17 cellular contexts compared by ENCODE assay signal in genomic region chr4:113209153-113209552, GRCh38.
A peak's percentile ranks its signal among the peaks of the same experiment; 100 is the strongest.
DNase-seq lines count a peak whose midpoint lies in the region; ATAC-seq lines count a peak whose summit lies in the region.
"Had no signal": no experiment of that assay in that cellular context is flagged by ENCODE, and none has a peak within 500 bp of the region (broad histone marks: within the 10 kb centered on the region; RNA-seq: fewer than 3 reads in every experiment).

No MANE protein-coding gene starts in this region.

- H3K4me1 ChIP-seq in HUES64 (ENCODE audit: insufficient read depth, low read length) (peaks cover 20% of the 10 kb centered on the region), neuronal stem cell (ENCODE audit: control insufficient read depth in 2 of 2, insufficient read depth in 1 of 2, low read depth in 1 of 2, low read length in 2 of 2) (peaks cover 3 to 11% of the 10 kb centered on the region in 2 donors)

- H4K91ac ChIP-seq in neuronal stem cell (ENCODE audit: low read depth, low read length, poor library complexity), result no peak overlapping the region

- H3K36me3 ChIP-seq in HUES64 (ENCODE audit: insufficient read depth, low read length), result no peaks in the 10 kb centered on the region
- no peaks in the 10 kb centered on the region for H3K36me3 ChIP-seq in neuronal stem cell (replicated peaks in 1 of 2; ENCODE audit: control insufficient read depth in 2 of 2, insufficient read depth in 2 of 2, low read length in 2 of 2)

- WGBS in HUES64, result 82% methylated on average over 4 of the region's 4 CpGs
- WGBS in neuronal stem cell (ENCODE audit: extremely low coverage in 2 of 2, insufficient read length in 2 of 2, insufficient replicate concordance in 1 of 2), 2 donors, result no CpG with 5 or more reads among the region's 4 CpGs

- no peak overlapping the region for H2BK15ac ChIP-seq in neuronal stem cell (ENCODE audit: low read length)

- H3K23ac ChIP-seq in neuronal stem cell (ENCODE audit: low read depth, low read length, poor library complexity), result no peak overlapping the region

- no peak overlapping the region for H3K18ac ChIP-seq in neuronal stem cell (ENCODE audit: low read length)

- H2AFZ ChIP-seq in neuronal stem cell (ENCODE audit: low read length), result peak overlapping the region; percentile 37

- H3K4ac ChIP-seq in neuronal stem cell (ENCODE audit: low read length), result no peak overlapping the region

- H3K4me3 ChIP-seq in HUES64 (ENCODE audit: low read length) (no peak overlapping the region), neuronal stem cell (ENCODE audit: low read length in 2 of 2) (no peak overlapping the region)

- H3K14ac ChIP-seq in neuronal stem cell (ENCODE audit: low read length), result no peak overlapping the region

- no peak overlapping the region for H3K4me2 ChIP-seq in neuronal stem cell (ENCODE audit: insufficient read depth, low read length, poor library complexity, severe bottlenecking)
- H3K4me2 ChIP-seq: SK-N-SH had no signal

- no peaks in the 10 kb centered on the region for H3K9me3 ChIP-seq in HUES64 (ENCODE audit: insufficient read depth, low read depth, low read length)
- H3K9me3 ChIP-seq in neuronal stem cell (replicated peaks in 1 of 2; ENCODE audit: control insufficient read depth in 2 of 2, insufficient read depth in 1 of 2, low read depth in 1 of 2, low read length in 2 of 2), result no peaks in the 10 kb centered on the region
- H3K9me3 ChIP-seq: SK-N-SH had no signal

- DNase-seq in neuronal stem cell (ENCODE audit: low spot score) (no peak), NCI-H2081 (lab: John Stamatoyannopoulos, UW) (no peak), middle frontal gyrus (ENCODE audit: extremely low spot score, low spot score) (no peak), NCI-H1930 (lab: John Stamatoyannopoulos, UW) (no peak)
- no peak for DNase-seq in activated CD4-positive, CD25-positive, alpha-beta regulatory T cell (lab: John Stamatoyannopoulos, UW)
- DNase-seq: ACHN; CD4-positive, CD25-positive, alpha-beta regulatory T cell; DMS79; GOT3; MV-4-11; NCI-H146; NCI-H345; NCI-H774; SK-N-SH had no signal

- ATAC-seq in GM19395 (IDR thresholded peaks at IDR 0.05; ENCODE audit: unreplicated experiment), result peak; percentile 71
- ATAC-seq in HG02678 (IDR thresholded peaks at IDR 0.05; ENCODE audit: unreplicated experiment), result peak; percentile 50

- no peak overlapping the region for H3K9ac ChIP-seq in HUES64 (ENCODE audit: low read depth, low read length)
- H3K9ac ChIP-seq in neuronal stem cell (ENCODE audit: low read depth, low read length, poor library complexity), result no peak overlapping the region
- H3K9ac ChIP-seq: SK-N-SH had no signal

- H2BK120ac ChIP-seq in neuronal stem cell (ENCODE audit: low read depth, low read length), result no peak overlapping the region

- no peak overlapping the region for H2BK12ac ChIP-seq in neuronal stem cell (ENCODE audit: low read length)

- H3K79me1 ChIP-seq in neuronal stem cell (ENCODE audit: low read depth, low read length), result no peaks in the 10 kb centered on the region

- H3K27ac ChIP-seq in HUES64 (ENCODE audit: low read depth, low read length) (peak overlapping the region; percentile 3), neuronal stem cell (replicated peaks; ENCODE audit: low read length) (no peak overlapping the region)

- no peak overlapping the region for H4K8ac ChIP-seq in neuronal stem cell (ENCODE audit: low read depth, low read length)

- H2AK5ac ChIP-seq in neuronal stem cell (ENCODE audit: low read depth, low read length), result no peak overlapping the region

- no peaks in the 10 kb centered on the region for H3K27me3 ChIP-seq in HUES64 (ENCODE audit: insufficient read depth, low read length)
- no peaks in the 10 kb centered on the region for H3K27me3 ChIP-seq in neuronal stem cell (ENCODE audit: control insufficient read depth in 3 of 3, insufficient read depth in 3 of 3, low read depth in 1 of 3, low read length in 3 of 3)

- no peak overlapping the region for H2BK5ac ChIP-seq in neuronal stem cell (ENCODE audit: low read length)
